ENCODE assay signal across 2 cellular contexts in genomic region chr18:48962252-48962856, GRCh38.
TF ChIP-seq lines count a peak whose summit lies in the region.

No MANE protein-coding gene starts in this region.

TF ChIP-seq in HEK293, 187 proteins besides CTCF, POLR2A, EP300 and RAD21 (continues in another document):
- TF ChIP-seq HOXA7 (CRISPR knock-in tag; IDR thresholded peaks at IDR 0.05; ENCODE audit: borderline replicate concordance), result no peak
- TF ChIP-seq ZBTB48 (tag by site-specific recombination; IDR thresholded peaks at IDR 0.05), result no peak
- no peak for TF ChIP-seq ZNF138 (tag by site-specific recombination; IDR thresholded peaks at IDR 0.05; ENCODE audit: borderline replicate concordance)
- TF ChIP-seq GLI2 (tag by site-specific recombination; IDR thresholded peaks at IDR 0.05; ENCODE audit: borderline replicate concordance, low read depth), result no peak
- TF ChIP-seq ZNF449 (tag by site-specific recombination; IDR thresholded peaks at IDR 0.05), result peak; percentile 73
- no peak for TF ChIP-seq ZNF645 (tag by site-specific recombination; IDR thresholded peaks at IDR 0.05)
- no peak for TF ChIP-seq ZNF426 (tag by site-specific recombination; IDR thresholded peaks at IDR 0.05)
- TF ChIP-seq, protein P1, sequence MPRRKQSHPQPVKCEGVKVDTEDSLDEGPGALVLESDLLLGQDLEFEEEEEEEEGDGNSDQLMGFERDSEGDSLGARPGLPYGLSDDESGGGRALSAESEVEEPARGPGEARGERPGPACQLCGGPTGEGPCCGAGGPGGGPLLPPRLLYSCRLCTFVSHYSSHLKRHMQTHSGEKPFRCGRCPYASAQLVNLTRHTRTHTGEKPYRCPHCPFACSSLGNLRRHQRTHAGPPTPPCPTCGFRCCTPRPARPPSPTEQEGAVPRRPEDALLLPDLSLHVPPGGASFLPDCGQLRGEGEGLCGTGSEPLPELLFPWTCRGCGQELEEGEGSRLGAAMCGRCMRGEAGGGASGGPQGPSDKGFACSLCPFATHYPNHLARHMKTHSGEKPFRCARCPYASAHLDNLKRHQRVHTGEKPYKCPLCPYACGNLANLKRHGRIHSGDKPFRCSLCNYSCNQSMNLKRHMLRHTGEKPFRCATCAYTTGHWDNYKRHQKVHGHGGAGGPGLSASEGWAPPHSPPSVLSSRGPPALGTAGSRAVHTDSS (tag by site-specific recombination; IDR thresholded peaks at IDR 0.05), result no peak
- TF ChIP-seq ZNF37A (tag by site-specific recombination; IDR thresholded peaks at IDR 0.05), result no peak
- TF ChIP-seq ZNF549 (tag by site-specific recombination; IDR thresholded peaks at IDR 0.05), result no peak
- no peak for TF ChIP-seq ZNF404 (tag by site-specific recombination; IDR thresholded peaks at IDR 0.05)
- no peak for TF ChIP-seq SP2 (tag by site-specific recombination; IDR thresholded peaks at IDR 0.05)
- TF ChIP-seq HIC1 (tag by site-specific recombination; IDR thresholded peaks at IDR 0.05), result no peak
- TF ChIP-seq, protein P2, sequence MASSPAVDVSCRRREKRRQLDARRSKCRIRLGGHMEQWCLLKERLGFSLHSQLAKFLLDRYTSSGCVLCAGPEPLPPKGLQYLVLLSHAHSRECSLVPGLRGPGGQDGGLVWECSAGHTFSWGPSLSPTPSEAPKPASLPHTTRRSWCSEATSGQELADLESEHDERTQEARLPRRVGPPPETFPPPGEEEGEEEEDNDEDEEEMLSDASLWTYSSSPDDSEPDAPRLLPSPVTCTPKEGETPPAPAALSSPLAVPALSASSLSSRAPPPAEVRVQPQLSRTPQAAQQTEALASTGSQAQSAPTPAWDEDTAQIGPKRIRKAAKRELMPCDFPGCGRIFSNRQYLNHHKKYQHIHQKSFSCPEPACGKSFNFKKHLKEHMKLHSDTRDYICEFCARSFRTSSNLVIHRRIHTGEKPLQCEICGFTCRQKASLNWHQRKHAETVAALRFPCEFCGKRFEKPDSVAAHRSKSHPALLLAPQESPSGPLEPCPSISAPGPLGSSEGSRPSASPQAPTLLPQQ (tag by site-specific recombination; IDR thresholded peaks at IDR 0.05), result no peak
- TF ChIP-seq SCRT2 (tag by site-specific recombination; IDR thresholded peaks at IDR 0.05), result no peak
- no peak for TF ChIP-seq YY2 (tag by site-specific recombination; IDR thresholded peaks at IDR 0.05)
- TF ChIP-seq ZNF121 (tag by site-specific recombination; IDR thresholded peaks at IDR 0.05), result no peak
- TF ChIP-seq, protein P3, sequence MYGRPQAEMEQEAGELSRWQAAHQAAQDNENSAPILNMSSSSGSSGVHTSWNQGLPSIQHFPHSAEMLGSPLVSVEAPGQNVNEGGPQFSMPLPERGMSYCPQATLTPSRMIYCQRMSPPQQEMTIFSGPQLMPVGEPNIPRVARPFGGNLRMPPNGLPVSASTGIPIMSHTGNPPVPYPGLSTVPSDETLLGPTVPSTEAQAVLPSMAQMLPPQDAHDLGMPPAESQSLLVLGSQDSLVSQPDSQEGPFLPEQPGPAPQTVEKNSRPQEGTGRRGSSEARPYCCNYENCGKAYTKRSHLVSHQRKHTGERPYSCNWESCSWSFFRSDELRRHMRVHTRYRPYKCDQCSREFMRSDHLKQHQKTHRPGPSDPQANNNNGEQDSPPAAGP (tag by site-specific recombination; IDR thresholded peaks at IDR 0.05), result peak; percentile 47; the same call in 1 of the 2 replicates
- no peak for TF ChIP-seq ZNF521 (tag by site-specific recombination; IDR thresholded peaks at IDR 0.05)
- no peak for TF ChIP-seq ZNF433 (tag by site-specific recombination; IDR thresholded peaks at IDR 0.05; ENCODE audit: low read depth)

TF ChIP-seq in H1, 55 proteins besides CTCF, POLR2A, EP300 and RAD21:
- no peak for TF ChIP-seq ATF2 (IDR thresholded peaks at IDR 0.05; ENCODE audit: low read length)
- no peak for TF ChIP-seq TCF12 (IDR thresholded peaks at IDR 0.05; ENCODE audit: low read depth, low read length)
- no peak for TF ChIP-seq POLR2AphosphoS5 (IDR thresholded peaks at IDR 0.05; ENCODE audit: low read depth, low read length)
- TF ChIP-seq SIN3A (conservative IDR thresholded peaks at IDR 0.05 in 1 of 2, IDR thresholded peaks at IDR 0.05 in 1 of 2; ENCODE audit: low read depth in 1 of 2, low read length in 2 of 2), result no peak
- no peak for TF ChIP-seq HDAC2 (IDR thresholded peaks at IDR 0.05; ENCODE audit: borderline replicate concordance in 1 of 2, low read depth in 2 of 2, low read length in 2 of 2)
- TF ChIP-seq KDM4A (IDR thresholded peaks at IDR 0.05; ENCODE audit: low read depth, low read length, severe bottlenecking), result no peak
- no peak for TF ChIP-seq TBP (IDR thresholded peaks at IDR 0.05; ENCODE audit: low read depth, low read length)
- TF ChIP-seq SIRT6 (IDR thresholded peaks at IDR 0.05; ENCODE audit: low read length), result no peak
- TF ChIP-seq CBX5 (IDR thresholded peaks at IDR 0.05; ENCODE audit: low read depth, low read length), result no peak
